Comparison of ENCODE assay signal across 1 cellular context in the genomic region with DNA sequence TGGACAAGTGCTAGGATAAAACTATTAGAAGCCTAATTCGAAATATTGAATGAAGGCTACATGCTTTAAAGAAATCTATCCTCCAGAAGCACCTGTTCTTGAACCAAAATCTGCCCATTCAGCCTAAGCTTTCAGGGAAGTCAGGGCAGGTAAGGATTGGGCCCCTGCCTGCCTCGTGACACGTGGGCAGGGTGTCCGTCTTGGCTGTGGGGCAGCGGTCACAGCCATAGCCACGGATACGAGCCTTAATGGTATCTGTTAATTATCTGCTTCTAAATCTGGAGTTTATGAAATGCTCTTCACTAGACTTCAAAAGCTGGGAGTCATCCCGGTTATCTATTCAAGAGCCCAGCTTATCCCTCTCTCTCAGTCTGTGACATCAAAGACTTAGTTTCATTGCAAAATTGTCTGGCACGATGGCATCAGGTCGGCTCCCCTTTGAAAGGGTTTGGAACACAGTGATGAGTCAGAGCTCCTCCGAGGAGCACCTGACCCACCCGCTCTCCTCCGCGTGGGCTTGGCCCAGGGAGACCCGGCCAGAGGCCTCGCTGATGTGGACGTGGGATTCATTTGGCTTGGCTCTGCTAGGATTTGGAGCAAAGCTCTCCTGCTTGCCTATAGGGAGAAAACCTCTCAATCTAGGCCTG.
TF ChIP-seq lines count a peak whose summit lies in the region.

No MANE protein-coding gene starts in this region.

TF ChIP-seq in HepG2, 621 proteins besides CTCF, POLR2A, EP300 and RAD21 (continued from another document and continues in another):
- TF ChIP-seq, protein P1, sequence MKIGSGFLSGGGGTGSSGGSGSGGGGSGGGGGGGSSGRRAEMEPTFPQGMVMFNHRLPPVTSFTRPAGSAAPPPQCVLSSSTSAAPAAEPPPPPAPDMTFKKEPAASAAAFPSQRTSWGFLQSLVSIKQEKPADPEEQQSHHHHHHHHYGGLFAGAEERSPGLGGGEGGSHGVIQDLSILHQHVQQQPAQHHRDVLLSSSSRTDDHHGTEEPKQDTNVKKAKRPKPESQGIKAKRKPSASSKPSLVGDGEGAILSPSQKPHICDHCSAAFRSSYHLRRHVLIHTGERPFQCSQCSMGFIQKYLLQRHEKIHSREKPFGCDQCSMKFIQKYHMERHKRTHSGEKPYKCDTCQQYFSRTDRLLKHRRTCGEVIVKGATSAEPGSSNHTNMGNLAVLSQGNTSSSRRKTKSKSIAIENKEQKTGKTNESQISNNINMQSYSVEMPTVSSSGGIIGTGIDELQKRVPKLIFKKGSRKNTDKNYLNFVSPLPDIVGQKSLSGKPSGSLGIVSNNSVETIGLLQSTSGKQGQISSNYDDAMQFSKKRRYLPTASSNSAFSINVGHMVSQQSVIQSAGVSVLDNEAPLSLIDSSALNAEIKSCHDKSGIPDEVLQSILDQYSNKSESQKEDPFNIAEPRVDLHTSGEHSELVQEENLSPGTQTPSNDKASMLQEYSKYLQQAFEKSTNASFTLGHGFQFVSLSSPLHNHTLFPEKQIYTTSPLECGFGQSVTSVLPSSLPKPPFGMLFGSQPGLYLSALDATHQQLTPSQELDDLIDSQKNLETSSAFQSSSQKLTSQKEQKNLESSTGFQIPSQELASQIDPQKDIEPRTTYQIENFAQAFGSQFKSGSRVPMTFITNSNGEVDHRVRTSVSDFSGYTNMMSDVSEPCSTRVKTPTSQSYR (CRISPR knock-in tag; IDR thresholded peaks at IDR 0.05; ENCODE audit: borderline replicate concordance), result peak; percentile 54; the same call in 1 of the 2 replicates
- peak; percentile 42; the same call in 1 of the 2 replicates for TF ChIP-seq ETV5 (CRISPR knock-in tag; IDR thresholded peaks at IDR 0.05; ENCODE audit: borderline replicate concordance)
- TF ChIP-seq TAF1 (CRISPR knock-in tag; IDR thresholded peaks at IDR 0.05), result peak; percentile 47; the same call in 1 of the 2 replicates
- TF ChIP-seq ZNF263 (CRISPR knock-in tag; IDR thresholded peaks at IDR 0.05), result peak; percentile 94
- peak in 1 of 2 experiments; percentile 19; a peak in 1 of 4 replicates for TF ChIP-seq HMGXB4 (CRISPR knock-in tag; IDR thresholded peaks at IDR 0.05; ENCODE audit: borderline replicate concordance in 1 of 2, low read depth in 1 of 2)
- TF ChIP-seq ZNF746 (CRISPR knock-in tag; IDR thresholded peaks at IDR 0.05), result peak; percentile 83; the same call in 1 of the 2 replicates
- TF ChIP-seq, protein P2, sequence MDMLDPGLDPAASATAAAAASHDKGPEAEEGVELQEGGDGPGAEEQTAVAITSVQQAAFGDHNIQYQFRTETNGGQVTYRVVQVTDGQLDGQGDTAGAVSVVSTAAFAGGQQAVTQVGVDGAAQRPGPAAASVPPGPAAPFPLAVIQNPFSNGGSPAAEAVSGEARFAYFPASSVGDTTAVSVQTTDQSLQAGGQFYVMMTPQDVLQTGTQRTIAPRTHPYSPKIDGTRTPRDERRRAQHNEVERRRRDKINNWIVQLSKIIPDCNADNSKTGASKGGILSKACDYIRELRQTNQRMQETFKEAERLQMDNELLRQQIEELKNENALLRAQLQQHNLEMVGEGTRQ (IDR thresholded peaks at IDR 0.05; ENCODE audit: low read depth, low read length), result peak; percentile 56
- TF ChIP-seq, protein P2 (CRISPR knock-in tag; IDR thresholded peaks at IDR 0.05; ENCODE audit: borderline replicate concordance), result peak; percentile 40; the same call in 1 of the 2 replicates
- no peak for TF ChIP-seq KMT2A (CRISPR knock-in tag; IDR thresholded peaks at IDR 0.05)
- TF ChIP-seq HIVEP1 (CRISPR knock-in tag; IDR thresholded peaks at IDR 0.05), result peak; percentile 72; the same call in 1 of the 2 replicates
- peak; percentile 40; the same call in 1 of the 2 replicates for TF ChIP-seq ZNF609 (CRISPR knock-in tag; IDR thresholded peaks at IDR 0.05; ENCODE audit: borderline replicate concordance)
- TF ChIP-seq JUN (CRISPR knock-in tag; IDR thresholded peaks at IDR 0.05), result peak; percentile 72; the same call in 1 of the 2 replicates
- no peak for TF ChIP-seq ZNF672 (CRISPR knock-in tag; IDR thresholded peaks at IDR 0.05)
- no peak for TF ChIP-seq ZNF720 (CRISPR knock-in tag; IDR thresholded peaks at IDR 0.05)
- TF ChIP-seq RXRA (CRISPR knock-in tag; IDR thresholded peaks at IDR 0.05), result peak; percentile 76
- TF ChIP-seq MEIS1 (CRISPR knock-in tag; IDR thresholded peaks at IDR 0.05; ENCODE audit: borderline replicate concordance), result peak; percentile 30; the same call in 1 of the 2 replicates
- TF ChIP-seq ZKSCAN8 (CRISPR knock-in tag; IDR thresholded peaks at IDR 0.05; ENCODE audit: borderline replicate concordance), result peak; percentile 25; the same call in 1 of the 2 replicates
- TF ChIP-seq GATAD2A (CRISPR knock-in tag; IDR thresholded peaks at IDR 0.05), result peak; percentile 98
- no peak for TF ChIP-seq YEATS4 (CRISPR knock-in tag; IDR thresholded peaks at IDR 0.05; ENCODE audit: borderline replicate concordance)
- no peak for TF ChIP-seq HDAC1 (CRISPR knock-in tag; IDR thresholded peaks at IDR 0.05)
- TF ChIP-seq ZNF761 (CRISPR knock-in tag; conservative IDR thresholded peaks at IDR 0.05), result 0 out of 2 replicates have a peak, but pooled peaks have one; percentile 28
- TF ChIP-seq ZNF350 (CRISPR knock-in tag; IDR thresholded peaks at IDR 0.05; ENCODE audit: borderline replicate concordance, low read depth), result no peak; the same call in 1 of the 2 replicates
- peak; percentile 89 for TF ChIP-seq MAX (IDR thresholded peaks at IDR 0.05)
- TF ChIP-seq SALL1 (CRISPR knock-in tag; IDR thresholded peaks at IDR 0.05), result peak; percentile 83
- no peak for TF ChIP-seq MTERF4 (CRISPR knock-in tag; IDR thresholded peaks at IDR 0.05)
- peak; percentile 33; the same call in 1 of the 2 replicates for TF ChIP-seq ZFP91 (CRISPR knock-in tag; IDR thresholded peaks at IDR 0.05; ENCODE audit: borderline replicate concordance)
- peak; percentile 68 for TF ChIP-seq PATZ1 (CRISPR knock-in tag; IDR thresholded peaks at IDR 0.05)
- no peak for TF ChIP-seq NCOA1 (CRISPR knock-in tag; IDR thresholded peaks at IDR 0.05)
- TF ChIP-seq DNMT3B (CRISPR knock-in tag; conservative IDR thresholded peaks at IDR 0.05), result 0 out of 2 replicates have a peak, but pooled peaks have one; percentile 69
- no peak for TF ChIP-seq RFXAP (CRISPR knock-in tag; IDR thresholded peaks at IDR 0.05; ENCODE audit: borderline replicate concordance)
- peak; percentile 29; the same call in 1 of the 2 replicates for TF ChIP-seq MYPOP (CRISPR knock-in tag; IDR thresholded peaks at IDR 0.05)
- peak; percentile 55; the same call in 1 of the 2 replicates for TF ChIP-seq POGK (CRISPR knock-in tag; conservative IDR thresholded peaks at IDR 0.05)
- peak; percentile 29; the same call in 1 of the 2 replicates for TF ChIP-seq ZNF768 (CRISPR knock-in tag; IDR thresholded peaks at IDR 0.05)
